8 cellular contexts compared by ENCODE assay signal in genomic region chr9:132409828-132410528, GRCh38. TPM values are rescaled to one million over a fixed set of nuclear protein-coding genes. Genes with fewer than 3 reads are reported as not detected.
DNase-seq lines count a peak whose midpoint lies in the region; ATAC-seq and TF ChIP-seq lines count a peak whose summit lies in the region.

Gene CFAP77, plus strand, starts transcription at chr9:132410211. Its CDS starts 61 bp downstream, at chr9:132410272.

- no peak within 1 kb of the TSS for H2AK5ac ChIP-seq in neuronal stem cell (ENCODE audit: low read depth, low read length)

- peak; percentile 8 to 84 (median 82) for DNase-seq in NCI-H1417 (lab: John Stamatoyannopoulos, UW)
- no peak for DNase-seq in NCI-H1417 treated with DMSO at 0.1 percent for 48 hours (lab: John Stamatoyannopoulos, UW)
- DNase-seq in NCI-H345 (lab: John Stamatoyannopoulos, UW): peak; percentile 58
- peak; percentile 14 for DNase-seq in activated T-helper 2 cell treated with anti-CD3 and anti-CD28 coated beads, Interferon-gamma antibody, Interleukin-2, Interleukin-4, amounts not matched to agents 10 μg/mL and 5 μg/mL and 100 μg/mL, durations not matched to agents 14 hours and 24 hours and 36 hours (ENCODE audit: low spot score)
- peak; percentile 32 to 58 for DNase-seq in foreskin keratinocyte
- peak; percentile 73 for DNase-seq in neuronal stem cell (ENCODE audit: low spot score)
- no peak for DNase-seq in effector CD8-positive, alpha-beta T cell (lab: John Stamatoyannopoulos, UW)

- H3K27ac Mint-ChIP-seq in activated T-helper 2 cell treated with anti-CD3 and anti-CD28 coated beads, Interferon-gamma antibody, Interleukin-2, Interleukin-4, amounts not matched to agents 10 μg/mL and 5 μg/mL and 100 μg/mL, durations not matched to agents 14 hours and 24 hours and 36 hours: no peak within 1 kb of the TSS

- peak within 1 kb of the TSS; percentile 48 for H3K4me3 Mint-ChIP-seq in activated T-helper 2 cell treated with anti-CD3 and anti-CD28 coated beads, Interferon-gamma antibody, Interleukin-2, Interleukin-4, amounts not matched to agents 10 μg/mL and 5 μg/mL and 100 μg/mL, durations not matched to agents 14 hours and 24 hours and 36 hours (ENCODE audit: low read depth)

- peak within 1 kb of the TSS; percentile 83 for H3K18ac ChIP-seq in neuronal stem cell (ENCODE audit: low read length)

- peak within 1 kb of the TSS; percentile 96 for H2AFZ ChIP-seq in neuronal stem cell (ENCODE audit: low read length)

- H3K14ac ChIP-seq in neuronal stem cell (ENCODE audit: low read length): no peak within 1 kb of the TSS

- H4K8ac ChIP-seq in neuronal stem cell (ENCODE audit: low read depth, low read length): no peak within 1 kb of the TSS

- peaks cover 5% of the 10 kb centered on the region for H3K36me3 Mint-ChIP-seq in activated T-helper 2 cell treated with anti-CD3 and anti-CD28 coated beads, Interferon-gamma antibody, Interleukin-2, Interleukin-4, amounts not matched to agents 10 μg/mL and 5 μg/mL and 100 μg/mL, durations not matched to agents 14 hours and 24 hours and 36 hours (ENCODE audit: low read depth)

- H3K9ac ChIP-seq in neuronal stem cell (ENCODE audit: low read depth, low read length, poor library complexity): peak within 1 kb of the TSS; percentile 87

- no peaks in the 10 kb centered on the region for H3K9me3 Mint-ChIP-seq in activated T-helper 2 cell treated with anti-CD3 and anti-CD28 coated beads, Interferon-gamma antibody, Interleukin-2, Interleukin-4, amounts not matched to agents 10 μg/mL and 5 μg/mL and 100 μg/mL, durations not matched to agents 14 hours and 24 hours and 36 hours

- TF ChIP-seq CTCF in foreskin keratinocyte (conservative IDR thresholded peaks at IDR 0.05): no peak

- H3K36me3 ChIP-seq in neuronal stem cell (replicated peaks in 1 of 2; ENCODE audit: control insufficient read depth in 2 of 2, insufficient read depth in 2 of 2, low read length in 2 of 2): no peaks in the 10 kb centered on the region

- H3K27me3 ChIP-seq in foreskin keratinocyte (peaks cover 56% of the 10 kb centered on the region), neuronal stem cell (ENCODE audit: control insufficient read depth in 3 of 3, insufficient read depth in 3 of 3, low read depth in 1 of 3, low read length in 3 of 3) (peaks cover 6 to 63% (median 22%) of the 10 kb centered on the region in 3 experiments)

- peaks cover 0 to 2% of the 10 kb centered on the region in 2 donors for H3K9me3 ChIP-seq in neuronal stem cell (replicated peaks in 1 of 2; ENCODE audit: control insufficient read depth in 2 of 2, insufficient read depth in 1 of 2, low read depth in 1 of 2, low read length in 2 of 2)

- no CpG with 5 or more reads among the region's 69 CpGs for WGBS in neuronal stem cell (ENCODE audit: extremely low coverage in 2 of 2, insufficient read length in 2 of 2, insufficient replicate concordance in 1 of 2), 2 donors

- H2BK12ac ChIP-seq in neuronal stem cell (ENCODE audit: low read length): no peak within 1 kb of the TSS

- peak within 1 kb of the TSS; percentile 40 for H2BK15ac ChIP-seq in neuronal stem cell (ENCODE audit: low read length)

- H2BK5ac ChIP-seq in neuronal stem cell (ENCODE audit: low read length): no peak within 1 kb of the TSS

- H4K91ac ChIP-seq in neuronal stem cell (ENCODE audit: low read depth, low read length, poor library complexity): no peak within 1 kb of the TSS

- H3K23ac ChIP-seq in neuronal stem cell (ENCODE audit: low read depth, low read length, poor library complexity): peak within 1 kb of the TSS; percentile 47

- ATAC-seq in foreskin keratinocyte (peak; percentile 68), HG03439 (IDR thresholded peaks at IDR 0.05; ENCODE audit: unreplicated experiment) (no peak)

- H3K4me2 ChIP-seq in neuronal stem cell (ENCODE audit: insufficient read depth, low read length, poor library complexity, severe bottlenecking): peak within 1 kb of the TSS; percentile 93

- H2BK120ac ChIP-seq in neuronal stem cell (ENCODE audit: low read depth, low read length): no peak within 1 kb of the TSS

- H3K4me3 ChIP-seq in neuronal stem cell (ENCODE audit: low read length in 2 of 2): peak within 1 kb of the TSS; percentile 30 to 77

- H3K27ac ChIP-seq in foreskin keratinocyte (peak within 1 kb of the TSS; percentile 79), neuronal stem cell (replicated peaks; ENCODE audit: low read length) (no peak within 1 kb of the TSS)

- peaks cover 46% of the 10 kb centered on the region for H3K27me3 Mint-ChIP-seq in activated T-helper 2 cell treated with anti-CD3 and anti-CD28 coated beads, Interferon-gamma antibody, Interleukin-2, Interleukin-4, amounts not matched to agents 10 μg/mL and 5 μg/mL and 100 μg/mL, durations not matched to agents 14 hours and 24 hours and 36 hours (ENCODE audit: low read depth)

- intact Hi-C loops in activated T-helper 2 cell treated with anti-CD3 and anti-CD28 coated beads, Interferon-gamma antibody, Interleukin-2, Interleukin-4, amounts not matched to agents 10 μg/mL and 5 μg/mL and 100 μg/mL, durations not matched to agents 14 hours and 24 hours and 36 hours (cut with micrococcal nuclease): loop anchor here (5.0 kb wide), 5 partner anchors 77 to 1748 kb away; partner anchors contain the start of genes GTF3C4 and PRDM12

- H3K4ac ChIP-seq in neuronal stem cell (ENCODE audit: low read length): no peak within 1 kb of the TSS

- H3K79me1 ChIP-seq in neuronal stem cell (ENCODE audit: low read depth, low read length): no peaks in the 10 kb centered on the region

- H3K4me1 Mint-ChIP-seq in activated T-helper 2 cell treated with anti-CD3 and anti-CD28 coated beads, Interferon-gamma antibody, Interleukin-2, Interleukin-4, amounts not matched to agents 10 μg/mL and 5 μg/mL and 100 μg/mL, durations not matched to agents 14 hours and 24 hours and 36 hours (ENCODE audit: low read depth): peaks cover 28% of the 10 kb centered on the region

- no peaks in the 10 kb centered on the region for H3K4me1 ChIP-seq in foreskin keratinocyte
- H3K4me1 ChIP-seq in neuronal stem cell (ENCODE audit: control insufficient read depth in 2 of 2, insufficient read depth in 1 of 2, low read depth in 1 of 2, low read length in 2 of 2): peaks cover 12 to 17% of the 10 kb centered on the region in 2 donors

RNA-seq across cellular contexts. Expression of gene CFAP77, which starts in this region (rescaled TPM):
- total RNA-seq in activated T-helper 2 cell treated with anti-CD3 and anti-CD28 coated beads, Interferon-gamma antibody, Interleukin-2, Interleukin-4, amounts not matched to agents 10 μg/mL and 5 μg/mL and 100 μg/mL, durations not matched to agents 14 hours and 24 hours and 36 hours: not detected in 2 replicates
- not detected in 2 replicates for total RNA-seq in foreskin keratinocyte
- polyA plus RNA-seq in foreskin keratinocyte: not detected in 2 replicates
- polyA plus RNA-seq in neuronal stem cell (2013, experiment 1 of 2): 0.40 TPM
- polyA plus RNA-seq in neuronal stem cell (2013, experiment 2 of 2): 0.40 TPM

Comparison
In these comparisons a context has a peak if more than half of its experiments do, and no peak if none do; other contexts are left out.
1. DNase-seq: peak in NCI-H1417 (3 of 3), NCI-H345 (single experiment) and neuronal stem cell (single experiment); none in NCI-H1417 treated with DMSO at 0.1 percent for 48 hours (single experiment) and effector CD8-positive, alpha-beta T cell (single experiment).
2. Peak in DNase-seq in activated T-helper 2 cell treated with anti-CD3 and anti-CD28 coated beads, Interferon-gamma antibody, Interleukin-2, Interleukin-4, amounts not matched to agents 10 μg/mL and 5 μg/mL and 100 μg/mL, durations not matched to agents 14 hours and 24 hours and 36 hours; RNA of the gene not detected or under 1 TPM.
3. Peak in DNase-seq, ATAC-seq and H3K27ac ChIP-seq in foreskin keratinocyte; RNA of the gene not detected or under 1 TPM.